In genomic region chr9:35728041-35728971, GRCh38 we compare ENCODE assay signal across 8 cellular contexts. TPM values are rescaled to one million over a fixed set of nuclear protein-coding genes. Genes with fewer than 3 reads are reported as not detected.
DNase-seq lines count a peak whose midpoint lies in the region; ATAC-seq and TF ChIP-seq lines count a peak whose summit lies in the region.

No MANE protein-coding gene starts in this region.

- DNase-seq in activated T-helper 1 cell treated with Interleukin-2 at 50 U/mL for 16 hours (ENCODE audit: low read depth) (peak; percentile 10), heart left ventricle (peak; percentile 85 to 89 (median 86)), putamen (ENCODE audit: low spot score) (peak; percentile 58), DMS114 treated with DMSO at 0.1 percent for 48 hours (lab: John Stamatoyannopoulos, UW; ENCODE audit: unreplicated experiment) (no peak), NCI-H2081 treated with DMSO at 0.1 percent for 48 hours (lab: John Stamatoyannopoulos, UW) (no peak), NCI-H2029 (lab: John Stamatoyannopoulos, UW) (no peak)

- H3K27ac ChIP-seq in DOHH2 (ENCODE audit: low read depth, low read length) = peak overlapping the region; percentile 72
- peak overlapping the region; percentile 93 for H3K27ac ChIP-seq in HUES48 (ENCODE audit: low read depth, low read length)
- H3K27ac ChIP-seq in heart left ventricle = peak overlapping the region; percentile 68 to 99 (median 98)

- H3K4me3 ChIP-seq in DOHH2 (ENCODE audit: low read length) = peak overlapping the region; percentile 84
- H3K4me3 ChIP-seq in HUES48 (ENCODE audit: low read depth, low read length) = peak overlapping the region; percentile 51
- H3K4me3 ChIP-seq in heart left ventricle = peak overlapping the region in 11 of 12 donors; percentile 10 to 98 (median 84)

- ATAC-seq in heart left ventricle = peak; percentile 29 to 54 (median 42)

- peaks cover 13% of the 10 kb centered on the region for H3F3A ChIP-seq in DOHH2 (ENCODE audit: control insufficient read depth, insufficient read depth)

- TF ChIP-seq CTCF in DOHH2 (IDR thresholded peaks at IDR 0.05; ENCODE audit: low read depth, low read length, poor library complexity, severe bottlenecking) (no peak), heart left ventricle (IDR thresholded peaks at IDR 0.05) (no peak)

- H3K9ac ChIP-seq in HUES48 (ENCODE audit: low read depth, low read length) = peak overlapping the region; percentile 50

- H3K9me2 ChIP-seq in DOHH2 (replicated peaks; ENCODE audit: control insufficient read depth, low read length) = no peaks in the 10 kb centered on the region

- 1 to 4% (median 2%) methylated on average over 10 of the region's 10 CpGs for WGBS in heart left ventricle, 4 donors

- peak in 1 of 2 donors; percentile 55 for TF ChIP-seq POLR2A in heart left ventricle (IDR thresholded peaks at IDR 0.05)

- H3K36me3 ChIP-seq in DOHH2 (ENCODE audit: control insufficient read depth, low read length) (peaks cover 50% of the 10 kb centered on the region), HUES48 (ENCODE audit: control insufficient read depth, insufficient read depth, low read length) (peaks cover 24% of the 10 kb centered on the region), heart left ventricle (peaks cover 0 to 33% (median 31%) of the 10 kb centered on the region in 9 donors)

- no peaks in the 10 kb centered on the region for H3K9me3 ChIP-seq in DOHH2 (ENCODE audit: control insufficient read depth, insufficient read depth, low read length)
- no peaks in the 10 kb centered on the region for H3K9me3 ChIP-seq in HUES48 (ENCODE audit: control insufficient read depth, insufficient read depth, low read length)
- H3K9me3 ChIP-seq in heart left ventricle = no peaks in the 10 kb centered on the region

- H4K20me1 ChIP-seq in DOHH2 (ENCODE audit: control insufficient read depth, insufficient read depth, low read depth, low read length) = peaks cover 28% of the 10 kb centered on the region

- intact Hi-C loops in heart left ventricle (cut with DNase I) = loop anchor here (1.0 to 5.0 kb wide), 8 partner anchors 36 to 81 kb away; partner anchors contain the start of genes CCDC107 (in 2 of the 10), RMRP (in 2 of the 10), TPM2 (in 2 of the 10) and ARHGEF39 (in 1 of the 10)

- H3K4me2 ChIP-seq in DOHH2 (ENCODE audit: low read length) = peak overlapping the region; percentile 94

- no peaks in the 10 kb centered on the region for H3K27me3 ChIP-seq in DOHH2 (ENCODE audit: control insufficient read depth, low read length)
- H3K27me3 ChIP-seq in HUES48 (ENCODE audit: control insufficient read depth, insufficient read depth, low read length) = no peaks in the 10 kb centered on the region
- H3K27me3 ChIP-seq in heart left ventricle = no peaks in the 10 kb centered on the region

- peaks cover 66% of the 10 kb centered on the region for H3K79me2 ChIP-seq in DOHH2 (ENCODE audit: control insufficient read depth, low read length)

- H3K4me1 ChIP-seq in DOHH2 (ENCODE audit: control insufficient read depth, low read length) = peaks cover 51% of the 10 kb centered on the region
- peaks cover 48% of the 10 kb centered on the region for H3K4me1 ChIP-seq in HUES48 (ENCODE audit: control insufficient read depth, insufficient read depth, low read length)
- peaks cover 10 to 66% (median 54%) of the 10 kb centered on the region in 12 donors for H3K4me1 ChIP-seq in heart left ventricle

RNA-seq across cellular contexts. Expression of gene TLN1, which starts 3.7 kb away (rescaled TPM):
- total RNA-seq in heart left ventricle = 100 to 1,000 TPM; 193 to 373 (median 261) TPM
- 100 to 1,000 TPM; 152 to 241 TPM for polyA plus RNA-seq in heart left ventricle

RNA-seq across cellular contexts. Expression of gene CREB3, which starts 4.2 kb away (rescaled TPM):
- total RNA-seq in heart left ventricle = 10 to 100 TPM; 16.1 to 38.0 (median 25.5) TPM
- polyA plus RNA-seq in heart left ventricle = 10 to 100 TPM; 26.7 to 49.4 TPM

RNA-seq across cellular contexts. Expression of gene GBA2, which starts 20.7 kb away (rescaled TPM):
- total RNA-seq in heart left ventricle = 10 to 100 TPM; 52.1 to 93.8 (median 65.5) TPM
- 10 to 100 TPM; 54.1 to 96.2 TPM for polyA plus RNA-seq in heart left ventricle

RNA-seq across cellular contexts. Expression of gene RGP1, which starts 20.8 kb away (rescaled TPM):
- total RNA-seq in heart left ventricle = 10 to 100 TPM; 25.4 to 38.8 (median 32.7) TPM
- polyA plus RNA-seq in heart left ventricle = 10 to 100 TPM; 14.7 to 29.8 TPM

RNA-seq across cellular contexts. Expression of gene MSMP, which starts 25.8 kb away (rescaled TPM):
- not detected for total RNA-seq in heart left ventricle
- polyA plus RNA-seq in heart left ventricle = under 1 TPM in 1 of 2 donors, not detected in 1; 0.26 TPM

Comparison
In these comparisons a context has a peak if more than half of its experiments do, and no peak if none do; other contexts are left out.
1. DNase-seq: peak in activated T-helper 1 cell treated with Interleukin-2 at 50 U/mL for 16 hours (single experiment), heart left ventricle (5 of 5) and putamen (single experiment); none in DMS114 treated with DMSO at 0.1 percent for 48 hours (single experiment), NCI-H2081 treated with DMSO at 0.1 percent for 48 hours (single experiment) and NCI-H2029 (single experiment).
2. Peak in every context shown above with its lines, with median percentiles within 50 percentile points of each other: H3K27ac ChIP-seq and H3K4me3 ChIP-seq.